Comparison of ENCODE assay signal across 29 cellular contexts in genomic region chr14:96351986-96352385, GRCh38.
"Had no signal": no experiment of that assay in that cellular context is flagged by ENCODE, and none has a peak within 500 bp of the region (broad histone marks: within the 10 kb centered on the region; RNA-seq: fewer than 3 reads in every experiment).

No MANE protein-coding gene starts in this region.

- H3K27ac Mint-ChIP-seq: activated CD4-positive, alpha-beta T cell treated with anti-CD3 and anti-CD28 coated beads for 36 hours; activated naive CD8-positive, alpha-beta T cell treated with anti-CD3 and anti-CD28 coated beads for 36 hours; activated T-helper 2 cell treated with anti-CD3 and anti-CD28 coated beads, Interferon-gamma antibody, Interleukin-2, Interleukin-4, amounts not matched to agents 10 μg/mL and 5 μg/mL and 100 μg/mL, durations not matched to agents 14 hours and 24 hours and 36 hours; nephron progenitor cell; stimulated activated effector memory CD8-positive, alpha-beta T cell treated with anti-CD3 and anti-CD28 coated beads, Interleukin-12 subunit alpha, Interleukin-12 subunit beta, amount 100 ng/mL, for 72 hours; stimulated activated naive CD8-positive, alpha-beta T cell treated with anti-CD3 and anti-CD28 coated beads, Interleukin-15, amount 100 ng/mL, for 72 hours; WTC11 had no signal

- H3K4me3 Mint-ChIP-seq: activated CD4-positive, alpha-beta T cell treated with anti-CD3 and anti-CD28 coated beads for 36 hours; activated naive CD8-positive, alpha-beta T cell treated with anti-CD3 and anti-CD28 coated beads for 36 hours; activated T-cell treated with anti-CD3 and anti-CD28 coated beads, Interleukin-2, amount 50 U/mL, for 4 hours; nephron progenitor cell; stimulated activated effector memory CD8-positive, alpha-beta T cell treated with anti-CD3 and anti-CD28 coated beads, Interleukin-12 subunit alpha, Interleukin-12 subunit beta, amount 100 ng/mL, for 72 hours; stimulated activated naive CD8-positive, alpha-beta T cell treated with anti-CD3 and anti-CD28 coated beads, Interleukin-15, amount 100 ng/mL, for 72 hours; WTC11 had no signal

- H3K4me1 ChIP-seq: right lobe of liver had no signal

- ATAC-seq: activated CD4-positive, alpha-beta T cell treated with anti-CD3 and anti-CD28 coated beads for 36 hours; activated T-cell treated with anti-CD3 and anti-CD28 coated beads, Interleukin-2, amount 50 U/mL, for 4 hours; left cardiac atrium; mucosa of descending colon; right lobe of liver; stimulated activated effector memory CD8-positive, alpha-beta T cell treated with anti-CD3 and anti-CD28 coated beads, Interleukin-12 subunit alpha, Interleukin-12 subunit beta, amount 100 ng/mL, for 72 hours; stimulated activated naive CD8-positive, alpha-beta T cell treated with anti-CD3 and anti-CD28 coated beads, Interleukin-15, amount 100 ng/mL, for 72 hours; WTC11 had no signal

- H3K9me3 Mint-ChIP-seq: activated T-cell treated with anti-CD3 and anti-CD28 coated beads, Interleukin-2, amount 50 U/mL, for 4 hours; activated T-helper 2 cell treated with anti-CD3 and anti-CD28 coated beads, Interferon-gamma antibody, Interleukin-2, Interleukin-4, amounts not matched to agents 10 μg/mL and 5 μg/mL and 100 μg/mL, durations not matched to agents 14 hours and 24 hours and 36 hours; stimulated activated effector memory CD8-positive, alpha-beta T cell treated with anti-CD3 and anti-CD28 coated beads, Interleukin-12 subunit alpha, Interleukin-12 subunit beta, amount 100 ng/mL, for 72 hours; stimulated activated naive CD8-positive, alpha-beta T cell treated with anti-CD3 and anti-CD28 coated beads, Interleukin-15, amount 100 ng/mL, for 72 hours had no signal

- H3K9me3 ChIP-seq: mucosa of descending colon, right lobe of liver, suprapubic skin, tibial nerve, vagina had no signal

- H3K36me3 Mint-ChIP-seq: stimulated activated effector memory CD8-positive, alpha-beta T cell treated with anti-CD3 and anti-CD28 coated beads, Interleukin-12 subunit alpha, Interleukin-12 subunit beta, amount 100 ng/mL, for 72 hours; WTC11 had no signal

- DNase-seq: activated CD4-positive, alpha-beta T cell treated with anti-CD3 and anti-CD28 coated beads for 36 hours; activated CD4-positive, alpha-beta T cell treated with anti-CD3 and anti-CD28 coated beads, Interleukin-2, amount 50 U/mL, for 4 hours; activated CD8-positive, alpha-beta memory T cell treated with anti-CD3 and anti-CD28 coated beads, Interleukin-2, amount 50 U/mL, for 48 hours; activated naive CD4-positive, alpha-beta T cell; activated naive CD8-positive, alpha-beta T cell treated with anti-CD3 and anti-CD28 coated beads for 36 hours; activated T-cell treated with anti-CD3 and anti-CD28 coated beads, Interleukin-2, amount 50 U/mL, for 4 hours; amniotic stem cell; cerebellar nuclear complex; cortex of kidney; foreskin melanocyte; glutamatergic neuron; hippocampal formation; left cardiac atrium; mesendoderm; mucosa of descending colon; nephron progenitor cell; nucleus accumbens; right lobe of liver; small intestine; stimulated activated CD4-positive, alpha-beta T cell treated with anti-CD3 and anti-CD28 coated beads, Interleukin-2, amount 100 ng/mL, for 24 hours; stimulated activated naive CD8-positive, alpha-beta T cell treated with anti-CD3 and anti-CD28 coated beads, Interleukin-15, amount 100 ng/mL, for 72 hours; T-helper 1 cell had no signal

- H3K27ac ChIP-seq: epithelial cell of prostate, right lobe of liver, suprapubic skin, tibial nerve, vagina had no signal

- H3K4me3 ChIP-seq: mucosa of descending colon, right lobe of liver, suprapubic skin, tibial nerve, vagina had no signal

- H3K36me3 ChIP-seq: right lobe of liver, suprapubic skin, vagina had no signal

- H3K27me3 Mint-ChIP-seq: activated CD4-positive, alpha-beta T cell treated with anti-CD3 and anti-CD28 coated beads for 36 hours; activated naive CD8-positive, alpha-beta T cell treated with anti-CD3 and anti-CD28 coated beads for 36 hours; stimulated activated naive CD8-positive, alpha-beta T cell treated with anti-CD3 and anti-CD28 coated beads, Interleukin-15, amount 100 ng/mL, for 72 hours had no signal

- H3K27me3 ChIP-seq: right lobe of liver, suprapubic skin, tibial nerve, vagina had no signal
